32 cellular contexts compared by ENCODE assay signal in the genomic region with DNA sequence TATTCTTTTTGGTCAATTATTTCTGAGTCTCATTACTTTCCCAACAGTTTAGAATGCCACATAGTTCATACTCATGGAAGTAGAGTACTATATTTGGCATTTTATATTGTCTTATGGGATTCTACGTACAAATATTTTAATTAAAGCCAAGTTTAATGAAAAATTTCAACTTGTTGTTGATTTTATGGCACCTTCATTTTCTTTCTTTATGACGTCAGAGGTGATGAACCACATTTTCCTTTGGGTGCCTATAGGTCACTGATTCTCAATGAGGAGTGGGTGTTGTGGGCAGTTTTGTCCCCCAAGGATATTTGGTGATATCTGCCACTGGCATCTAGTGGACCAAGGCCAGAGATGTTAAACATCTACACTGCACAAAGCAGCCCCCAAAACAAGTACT.
"Had no signal": no experiment of that assay in that cellular context is flagged by ENCODE, and none has a peak within 500 bp of the region (broad histone marks: within the 10 kb centered on the region; RNA-seq: fewer than 3 reads in every experiment).

No MANE protein-coding gene starts in this region.

- H3K27me3 ChIP-seq: MG63 had no signal

- H3K36me3 ChIP-seq: MG63 had no signal

- DNase-seq: Karpas-422, Kasumi-1, MG63, MM.1S, MV-4-11, NCI-H1048, NCI-H1092, NCI-H1092 treated with DMSO at 0.1 percent for 48 hours, NCI-H1105, NCI-H1105 treated with DMSO at 0.1 percent for 48 hours, NCI-H1417, NCI-H1417 treated with DMSO at 0.1 percent for 48 hours, NCI-H1436, NCI-H1436 treated with DMSO at 0.1 percent for 48 hours, NCI-H146, NCI-H1694 treated with DMSO at 0.1 percent for 48 hours, NCI-H187, NCI-H187 treated with DMSO at 0.1 percent for 48 hours, NCI-H1930, NCI-H2029, NCI-H2029 treated with DMSO at 0.1 percent for 48 hours, NCI-H2081, NCI-H2081 treated with DMSO at 0.1 percent for 48 hours, NCI-H2107, NCI-H2171, NCI-H2171 treated with DMSO at 0.1 percent for 48 hours, NCI-H2227 treated with DMSO at 0.1 percent for 48 hours, NCI-H226, NCI-H345, NCI-H446 treated with DMSO at 0.1 percent for 48 hours, NCI-H510A, NCI-H510A treated with DMSO at 0.1 percent for 48 hours had no signal

- H3K9me3 ChIP-seq: MG63 had no signal

- H3K4me3 ChIP-seq: MG63 had no signal
